1 cellular context compared by ENCODE assay signal in genomic region chr20:64145458-64146300, GRCh38.
TF ChIP-seq lines count a peak whose summit lies in the region.

No MANE protein-coding gene starts in this region.

TF ChIP-seq in K562, 482 proteins besides CTCF, POLR2A, EP300 and RAD21 (continued from another document):
- peak; percentile 56; the same call in 1 of the 2 replicates for TF ChIP-seq SMC3 (conservative IDR thresholded peaks at IDR 0.05; ENCODE audit: insufficient read depth, low read depth, low read length)
- TF ChIP-seq ZNF449 (CRISPR knock-in tag; IDR thresholded peaks at IDR 0.05): no peak
- no peak for TF ChIP-seq MITF (IDR thresholded peaks at IDR 0.05)
- no peak for TF ChIP-seq ZNF197 (CRISPR knock-in tag; IDR thresholded peaks at IDR 0.05; ENCODE audit: low read depth)
- TF ChIP-seq NFIC (IDR thresholded peaks at IDR 0.05): no peak
- TF ChIP-seq CHCHD3 (CRISPR knock-in tag; IDR thresholded peaks at IDR 0.05): no peak
- TF ChIP-seq CBX1 (IDR thresholded peaks at IDR 0.05; ENCODE audit: low read depth): peak; percentile 79; the same call in 1 of the 2 replicates
- peak in 1 of 2 experiments; percentile 97; a peak in 2 of 3 replicates for TF ChIP-seq CBX3 (IDR thresholded peaks at IDR 0.05; ENCODE audit: borderline replicate concordance in 1 of 2, low read length in 2 of 2)
- TF ChIP-seq FOXA1 (IDR thresholded peaks at IDR 0.05; ENCODE audit: borderline replicate concordance): no peak
- no peak for TF ChIP-seq ZKSCAN1 (IDR thresholded peaks at IDR 0.05; ENCODE audit: low read depth, low read length)
- no peak for TF ChIP-seq MGA (IDR thresholded peaks at IDR 0.05)
- no peak for TF ChIP-seq NR2F6 (CRISPR knock-in tag; IDR thresholded peaks at IDR 0.05)
- no peak for TF ChIP-seq NR2C2 (CRISPR knock-in tag; IDR thresholded peaks at IDR 0.05)
- no peak for TF ChIP-seq NR2C2 (tag; IDR thresholded peaks at IDR 0.05)
- no peak for TF ChIP-seq ZNF12 (CRISPR knock-in tag; IDR thresholded peaks at IDR 0.05)
- peak; percentile 88 for TF ChIP-seq TRIM28 (IDR thresholded peaks at IDR 0.05)
- TF ChIP-seq SMARCA4 (IDR thresholded peaks at IDR 0.05): no peak
- no peak for TF ChIP-seq DACH1 (IDR thresholded peaks at IDR 0.05; ENCODE audit: partially characterized antibody)
- no peak for TF ChIP-seq ETV1 (tag; conservative IDR thresholded peaks at IDR 0.05; ENCODE audit: low read depth)
- TF ChIP-seq SREBF1 (IDR thresholded peaks at IDR 0.05; ENCODE audit: borderline replicate concordance, low read depth, low read length): no peak
- no peak for TF ChIP-seq MLX (CRISPR knock-in tag; conservative IDR thresholded peaks at IDR 0.05)
- no peak for TF ChIP-seq RFX1 (IDR thresholded peaks at IDR 0.05)
- no peak for TF ChIP-seq GABPA (tag; conservative IDR thresholded peaks at IDR 0.05; ENCODE audit: low read depth)
- no peak for TF ChIP-seq ZNF764 (CRISPR knock-in tag; IDR thresholded peaks at IDR 0.05; ENCODE audit: low read depth)
- no peak for TF ChIP-seq KLF10 (CRISPR knock-in tag; IDR thresholded peaks at IDR 0.05)
- TF ChIP-seq CBX5 (IDR thresholded peaks at IDR 0.05; ENCODE audit: borderline replicate concordance, low read depth): peak; percentile 98
- TF ChIP-seq CHD4 (IDR thresholded peaks at IDR 0.05; ENCODE audit: insufficient read depth, insufficient replicate concordance, low read depth, low read length, poor library complexity, severe bottlenecking): no peak
- TF ChIP-seq SOX6 (IDR thresholded peaks at IDR 0.05): no peak
- TF ChIP-seq XRCC5 (IDR thresholded peaks at IDR 0.05; ENCODE audit: low read depth, low read length): 0 out of 2 replicates have a peak, but pooled peaks have one; percentile 39
- no peak for TF ChIP-seq SIX5 (IDR thresholded peaks at IDR 0.05; ENCODE audit: borderline replicate concordance in 1 of 2, insufficient read depth in 1 of 2, low read depth in 1 of 2, low read length in 2 of 2)
- no peak for TF ChIP-seq KDM2B (CRISPR knock-in tag; IDR thresholded peaks at IDR 0.05)
- no peak for TF ChIP-seq L3MBTL2 (IDR thresholded peaks at IDR 0.05)
- no peak for TF ChIP-seq ATF6 (CRISPR knock-in tag; IDR thresholded peaks at IDR 0.05)
- TF ChIP-seq SRSF9 (IDR thresholded peaks at IDR 0.05; ENCODE audit: borderline replicate concordance, low read depth, low read length): no peak
- no peak for TF ChIP-seq FOXO4 (CRISPR knock-in tag; IDR thresholded peaks at IDR 0.05)
- TF ChIP-seq ZBTB26 (CRISPR knock-in tag; IDR thresholded peaks at IDR 0.05): no peak
- no peak for TF ChIP-seq ZNF592 (IDR thresholded peaks at IDR 0.05)
